Comparison of ENCODE assay signal across 10 cellular contexts in the genomic region with DNA sequence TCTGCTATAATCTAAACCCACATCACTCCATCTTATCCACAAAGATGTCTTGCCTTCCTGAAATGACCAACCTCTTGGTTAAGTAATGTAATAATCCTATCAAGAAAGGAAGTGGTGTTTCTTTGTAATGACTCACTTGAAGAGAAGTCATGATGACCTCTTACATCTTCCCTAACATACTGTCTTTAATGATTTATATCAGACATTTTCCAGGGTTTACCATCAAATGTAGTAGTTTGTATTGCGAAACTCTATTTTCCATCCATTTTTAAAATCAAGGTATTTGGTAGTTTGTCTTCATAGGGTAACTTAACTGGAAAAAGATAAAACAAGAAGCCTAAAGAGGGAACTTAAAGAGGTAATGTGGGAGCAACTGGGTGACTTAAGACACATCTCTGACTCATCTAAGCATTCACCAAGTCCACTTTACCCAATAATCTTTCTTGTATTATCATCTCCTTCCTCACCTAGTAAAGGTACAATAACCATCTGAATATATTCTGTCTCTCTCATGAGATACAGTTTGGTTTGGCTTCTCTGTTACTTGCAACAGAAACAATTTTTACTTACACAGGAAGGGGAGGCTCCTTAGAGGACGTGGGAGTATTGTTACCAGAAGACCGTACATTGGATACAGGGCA. TPM values are rescaled to one million over a fixed set of nuclear protein-coding genes. Genes with fewer than 3 reads are reported as not detected.
DNase-seq lines count a peak whose midpoint lies in the region; ATAC-seq and TF ChIP-seq lines count a peak whose summit lies in the region.
"Had no signal": no experiment of that assay in that cellular context is flagged by ENCODE, and none has a peak within 500 bp of the region (broad histone marks: within the 10 kb centered on the region; RNA-seq: fewer than 3 reads in every experiment).

No MANE protein-coding gene starts in this region.

- H3K4me3 ChIP-seq in left lung = no peak overlapping the region
- H3K4me3 ChIP-seq: smooth muscle cell had no signal

- no peaks in the 10 kb centered on the region for H3K9me3 Mint-ChIP-seq in T-helper 1 cell treated with Interleukin-12 subunit alpha and Interleukin-12 subunit beta and Interleukin-4 antibody, amounts not matched to agents 30 μg/mL and 1 μg/mL, for 36 hours

- H3K27me3 ChIP-seq in left lung = no peaks in the 10 kb centered on the region

- no peak overlapping the region for H3K4me3 Mint-ChIP-seq in T-helper 1 cell treated with Interleukin-12 subunit alpha and Interleukin-12 subunit beta and Interleukin-4 antibody, amounts not matched to agents 30 μg/mL and 1 μg/mL, for 36 hours

- no peaks in the 10 kb centered on the region for H3K36me3 ChIP-seq in left lung

- H3K9me3 ChIP-seq in left lung = no peaks in the 10 kb centered on the region

- H3K27ac ChIP-seq in left lung = peak overlapping the region in 1 of 2 donors; percentile 71

- intact Hi-C loops in left lung (cut with DNase I) = no loop called here
- intact Hi-C loops in left cardiac atrium (cut with DNase I) = no loop called here

- ATAC-seq in GM18511 (IDR thresholded peaks at IDR 0.05; ENCODE audit: unreplicated experiment) (peak; percentile 57), HG03175 (IDR thresholded peaks at IDR 0.05; ENCODE audit: unreplicated experiment) (peak; percentile 57), left lung (peak; percentile 20), HG03025 (IDR thresholded peaks at IDR 0.05; ENCODE audit: low FRiP score, unreplicated experiment) (no peak), left cardiac atrium (no peak)

- H3K27me3 Mint-ChIP-seq in T-helper 1 cell treated with Interleukin-12 subunit alpha and Interleukin-12 subunit beta and Interleukin-4 antibody, amounts not matched to agents 30 μg/mL and 1 μg/mL, for 36 hours (ENCODE audit: low read depth) = peaks cover 9% of the 10 kb centered on the region

- H3K4me1 Mint-ChIP-seq in T-helper 1 cell treated with Interleukin-12 subunit alpha and Interleukin-12 subunit beta and Interleukin-4 antibody, amounts not matched to agents 30 μg/mL and 1 μg/mL, for 36 hours (ENCODE audit: low read depth) = peaks cover 33% of the 10 kb centered on the region

- H3K36me3 Mint-ChIP-seq in T-helper 1 cell treated with Interleukin-12 subunit alpha and Interleukin-12 subunit beta and Interleukin-4 antibody, amounts not matched to agents 30 μg/mL and 1 μg/mL, for 36 hours (ENCODE audit: low read depth) = peaks cover 2% of the 10 kb centered on the region

- H3K27ac Mint-ChIP-seq in T-helper 1 cell treated with Interleukin-12 subunit alpha and Interleukin-12 subunit beta and Interleukin-4 antibody, amounts not matched to agents 30 μg/mL and 1 μg/mL, for 36 hours = peak overlapping the region; percentile 67

- no peak for TF ChIP-seq CTCF in left lung (IDR thresholded peaks at IDR 0.05)

- peaks cover 0 to 64% of the 10 kb centered on the region in 2 donors for H3K4me1 ChIP-seq in left lung

- DNase-seq in left lung (no peak), SW480 (ENCODE audit: low spot score) (no peak), left cardiac atrium (no peak), NCI-H146 treated with DMSO at 0.1 percent for 48 hours (lab: John Stamatoyannopoulos, UW; ENCODE audit: unreplicated experiment) (no peak)
- DNase-seq: NCI-H345 had no signal

RNA-seq across cellular contexts. Expression of a gene that starts 5.7 kb away (rescaled TPM):
- total RNA-seq in left lung (10 to 100 TPM; 25.1 to 35.8 TPM), left cardiac atrium (10 to 100 TPM; 16.6 to 21.5 TPM)

RNA-seq across cellular contexts. Expression of a gene that starts 41.7 kb away (rescaled TPM):
- total RNA-seq in left lung (10 to 100 TPM; 14.3 to 16.6 TPM), left cardiac atrium (10 to 100 TPM in 1 of 2 donors, 1 to 10 TPM in 1; 9.8 to 10.8 TPM)

Comparison
In these comparisons a context has a peak if more than half of its experiments do, and no peak if none do; other contexts are left out.
1. ATAC-seq: peak in GM18511 (single experiment), HG03175 (single experiment) and left lung (single experiment); none in HG03025 (single experiment) and left cardiac atrium (0 of 2).